Comparison of ENCODE assay signal across 9 cellular contexts in genomic region chr1:156503672-156504055, GRCh38. TPM values are rescaled to one million over a fixed set of nuclear protein-coding genes. Genes with fewer than 3 reads are reported as not detected.
DNase-seq lines count a peak whose midpoint lies in the region; ATAC-seq, FAIRE-seq and TF ChIP-seq lines count a peak whose summit lies in the region.
"Had no signal": no experiment of that assay in that cellular context is flagged by ENCODE, and none has a peak within 500 bp of the region (broad histone marks: within the 10 kb centered on the region; RNA-seq: fewer than 3 reads in every experiment).

No MANE protein-coding gene starts in this region.

- intact Hi-C loops in activated CD8-positive, alpha-beta T cell treated with anti-CD3 and anti-CD28 coated beads for 36 hours (cut with micrococcal nuclease): loop anchor here (5.0 to 10.0 kb wide), 3 partner anchors 46 to 251 kb away; partner anchors contain the start of gene HDGF

- H3K4me2 ChIP-seq in hepatocyte: peak overlapping the region; percentile 7

- no peaks in the 10 kb centered on the region for H3K9me3 Mint-ChIP-seq in activated CD8-positive, alpha-beta T cell treated with anti-CD3 and anti-CD28 coated beads for 36 hours
- no peaks in the 10 kb centered on the region for H3K9me3 Mint-ChIP-seq in stimulated activated effector memory CD8-positive, alpha-beta T cell treated with anti-CD3 and anti-CD28 coated beads, Interleukin-12 subunit alpha, Interleukin-12 subunit beta, amount 100 ng/mL, for 72 hours

- peaks cover 4% of the 10 kb centered on the region for H3K36me3 Mint-ChIP-seq in activated CD8-positive, alpha-beta T cell treated with anti-CD3 and anti-CD28 coated beads for 36 hours (ENCODE audit: low read depth)
- H3K36me3 Mint-ChIP-seq in stimulated activated effector memory CD8-positive, alpha-beta T cell treated with anti-CD3 and anti-CD28 coated beads, Interleukin-12 subunit alpha, Interleukin-12 subunit beta, amount 100 ng/mL, for 72 hours: peaks cover 31% of the 10 kb centered on the region

- peak overlapping the region; percentile 95 for H3K27ac Mint-ChIP-seq in activated CD8-positive, alpha-beta T cell treated with anti-CD3 and anti-CD28 coated beads for 36 hours
- peak overlapping the region; percentile 99 for H3K27ac Mint-ChIP-seq in stimulated activated effector memory CD8-positive, alpha-beta T cell treated with anti-CD3 and anti-CD28 coated beads, Interleukin-12 subunit alpha, Interleukin-12 subunit beta, amount 100 ng/mL, for 72 hours

- no peak overlapping the region for H2AFZ ChIP-seq in hepatocyte

- H3K4me3 Mint-ChIP-seq in activated CD8-positive, alpha-beta T cell treated with anti-CD3 and anti-CD28 coated beads for 36 hours: no peak overlapping the region
- peak overlapping the region; percentile 81 for H3K4me3 Mint-ChIP-seq in stimulated activated effector memory CD8-positive, alpha-beta T cell treated with anti-CD3 and anti-CD28 coated beads, Interleukin-12 subunit alpha, Interleukin-12 subunit beta, amount 100 ng/mL, for 72 hours

- WGBS in hepatocyte (ENCODE audit: low lambda C conversion rate, missing lambda C conversion rate): 66% methylated on average over 2 of the region's 2 CpGs

- H3K9me3 ChIP-seq in HUES48 (ENCODE audit: control insufficient read depth, insufficient read depth, low read length) (no peaks in the 10 kb centered on the region), hepatocyte (ENCODE audit: low read depth) (no peaks in the 10 kb centered on the region)

- no peaks in the 10 kb centered on the region for H3K36me3 ChIP-seq in HUES48 (ENCODE audit: control insufficient read depth, insufficient read depth, low read length)
- H3K36me3 ChIP-seq in hepatocyte (replicated peaks; ENCODE audit: insufficient read depth, low read depth): no peaks in the 10 kb centered on the region

- no peak overlapping the region for H3K4me3 ChIP-seq in HUES48 (ENCODE audit: low read depth, low read length)
- no peak overlapping the region for H3K4me3 ChIP-seq in hepatocyte

- H3K4me1 ChIP-seq in HUES48 (ENCODE audit: control insufficient read depth, insufficient read depth, low read length) (peaks cover 31% of the 10 kb centered on the region), hepatocyte (ENCODE audit: insufficient read depth) (peaks cover 39% of the 10 kb centered on the region)

- POLR2A ChIA-PET in activated CD8-positive, alpha-beta T cell treated with anti-CD3 and anti-CD28 coated beads for 36 hours (lab: Charles Lee): interaction anchor here (0.6 to 11.4 kb wide), 7 partner anchors 17 to 97 kb away, joined by 3 to 245 read pairs (median 3); no protein-coding TSS in a partner anchor

- H3K79me2 ChIP-seq in hepatocyte: peaks cover 18% of the 10 kb centered on the region

- H3K9me2 ChIP-seq in hepatocyte (replicated peaks; ENCODE audit: insufficient read depth): no peaks in the 10 kb centered on the region

- H3K27me3 Mint-ChIP-seq in activated CD8-positive, alpha-beta T cell treated with anti-CD3 and anti-CD28 coated beads for 36 hours: no peaks in the 10 kb centered on the region

- no peak for TF ChIP-seq CTCF in activated CD8-positive, alpha-beta T cell treated with anti-CD3 and anti-CD28 coated beads for 36 hours (IDR thresholded peaks at IDR 0.05)
- no peak for TF ChIP-seq CTCF in hepatocyte (IDR thresholded peaks at IDR 0.05; ENCODE audit: poor library complexity)

- ATAC-seq in activated CD8-positive, alpha-beta T cell treated with anti-CD3 and anti-CD28 coated beads for 36 hours: no peak
- no peak for ATAC-seq in stimulated activated effector memory CD8-positive, alpha-beta T cell treated with anti-CD3 and anti-CD28 coated beads, Interleukin-12 subunit alpha, Interleukin-12 subunit beta, amount 100 ng/mL, for 72 hours
- ATAC-seq in HG03097 (IDR thresholded peaks at IDR 0.05; ENCODE audit: low FRiP score, unreplicated experiment): no peak

- peaks cover 4% of the 10 kb centered on the region; the same call in 1 of the 2 replicates for H3K27me3 ChIP-seq in HUES48 (ENCODE audit: control insufficient read depth, insufficient read depth, low read length)
- H3K27me3 ChIP-seq in hepatocyte: no peaks in the 10 kb centered on the region

- FAIRE-seq in HTR-8/SVneo (lab: Jason Lieb, UNC): no peak

- DNase-seq in activated CD8-positive, alpha-beta T cell treated with anti-CD3 and anti-CD28 coated beads for 36 hours: no peak
- DNase-seq in hepatocyte (ENCODE audit: low spot score): no peak
- no peak for DNase-seq in stimulated activated effector memory CD8-positive, alpha-beta T cell treated with anti-CD3 and anti-CD28 coated beads, Interleukin-12 subunit alpha, Interleukin-12 subunit beta, amount 100 ng/mL, for 72 hours (ENCODE audit: low spot score in 2 of 2)
- no peak for DNase-seq in RKO (ENCODE audit: low spot score)
- DNase-seq in HTR-8/SVneo (ENCODE audit: insufficient read length, low spot score): no peak
- DNase-seq in NCI-H187 treated with DMSO at 0.1 percent for 48 hours (lab: John Stamatoyannopoulos, UW): no peak
- DNase-seq: stimulated activated CD8-positive, alpha-beta memory T cell treated with anti-CD3 and anti-CD28 coated beads, Interleukin-4, amount 100 ng/mL, for 48 hours had no signal

- no peak overlapping the region for H3K9ac ChIP-seq in HUES48 (ENCODE audit: low read depth, low read length)

- CTCF ChIA-PET in activated CD8-positive, alpha-beta T cell treated with anti-CD3 and anti-CD28 coated beads for 36 hours (lab: Charles Lee): interaction anchor here (1.3 to 9.6 kb wide), 4 partner anchors 9 to 118 kb away, joined by 3 to 220 read pairs (median 4); partner anchors contain the start of gene NAXE

- H3K27ac ChIP-seq in HUES48 (ENCODE audit: low read depth, low read length): peak overlapping the region; percentile 59
- H3K27ac ChIP-seq in hepatocyte: peak overlapping the region; percentile 100

- peaks cover 14% of the 10 kb centered on the region for H4K20me1 ChIP-seq in hepatocyte (ENCODE audit: insufficient read depth, poor library complexity, severe bottlenecking)

- peaks cover 68% of the 10 kb centered on the region for H3K4me1 Mint-ChIP-seq in activated CD8-positive, alpha-beta T cell treated with anti-CD3 and anti-CD28 coated beads for 36 hours (ENCODE audit: low read depth)
- peaks cover 70% of the 10 kb centered on the region for H3K4me1 Mint-ChIP-seq in stimulated activated effector memory CD8-positive, alpha-beta T cell treated with anti-CD3 and anti-CD28 coated beads, Interleukin-12 subunit alpha, Interleukin-12 subunit beta, amount 100 ng/mL, for 72 hours

RNA-seq across cellular contexts. Expression of gene MEF2D, which starts 3.1 kb away (rescaled TPM):
- total RNA-seq in activated CD8-positive, alpha-beta T cell treated with anti-CD3 and anti-CD28 coated beads for 36 hours: 10 to 100 TPM; 35.3 to 35.8 TPM
- total RNA-seq in hepatocyte: 9.6 and 20.1 TPM in 2 replicates
- 25.1 and 30.8 TPM in 2 replicates for polyA plus RNA-seq in hepatocyte
